ENCODE assay signal across 27 cellular contexts in the genomic region with DNA sequence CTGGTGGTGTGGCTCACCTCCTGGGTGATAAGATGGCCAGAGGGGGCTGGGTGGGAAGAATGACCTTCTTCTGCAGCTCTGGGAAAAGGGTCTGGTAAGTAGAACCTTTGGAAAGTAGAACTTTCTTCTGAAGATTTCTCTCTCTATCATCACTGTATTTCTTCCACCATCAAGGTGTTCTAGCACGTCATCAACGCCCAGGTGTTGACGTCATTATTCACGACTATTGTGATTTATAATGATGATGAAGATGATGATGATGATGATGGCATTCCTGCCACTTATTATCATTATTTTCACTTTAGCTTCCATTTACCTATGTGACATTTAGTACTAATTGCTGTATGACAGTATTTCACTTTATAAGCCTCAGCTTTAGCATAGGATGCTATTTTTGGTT.
"Had no signal": no experiment of that assay in that cellular context is flagged by ENCODE, and none has a peak within 500 bp of the region (broad histone marks: within the 10 kb centered on the region; RNA-seq: fewer than 3 reads in every experiment).

No MANE protein-coding gene starts in this region.

- FAIRE-seq: urothelium cell line had no signal

- H3K9me3 ChIP-seq: testis, thoracic aorta, thyroid gland, tibial artery, transverse colon, upper lobe of left lung, upper lobe of right lung, vagina had no signal

- ATAC-seq: stimulated activated effector memory CD8-positive, alpha-beta T cell treated with anti-CD3 and anti-CD28 coated beads, Interleukin-12 subunit alpha, Interleukin-12 subunit beta, amount 100 ng/mL, for 72 hours; stimulated activated memory B cell treated with anti-CD40 and anti-IgM and Interleukin-4, amounts not matched to agents 10 μg/mL and 1 μg/mL and 100 μg/mL, for 72 hours; stimulated activated naive CD8-positive, alpha-beta T cell treated with anti-CD3 and anti-CD28 coated beads, Interleukin-15, amount 100 ng/mL, for 72 hours; stimulated activated naive CD8-positive, alpha-beta T cell treated with anti-CD3 and anti-CD28 coated beads, Interleukin-15, Interleukin-2, amounts not matched to agents 100 U/mL and 50 U/mL, for 24 hours; upper lobe of right lung had no signal

- H3K4me3 ChIP-seq: stomach, suprapubic skin, testis, thoracic aorta, thyroid gland, tibial artery, tibial nerve, transverse colon, upper lobe of left lung, upper lobe of right lung, uterus, vagina had no signal

- H3K36me3 ChIP-seq: stomach, suprapubic skin, thoracic aorta, thyroid gland, tibial artery, tibial nerve, transverse colon, upper lobe of left lung, upper lobe of right lung, uterus, vagina had no signal

- H3K27ac ChIP-seq: stomach, suprapubic skin, testis, thoracic aorta, thyroid gland, tibial artery, tibial nerve, transverse colon, upper lobe of left lung, upper lobe of right lung, uterus, vagina had no signal

- H3K27me3 ChIP-seq: stomach, suprapubic skin, testis, thyroid gland, tibial artery, tibial nerve, transverse colon, upper lobe of left lung, upper lobe of right lung, uterus, vagina had no signal

- DNase-seq: stimulated activated CD4-positive, alpha-beta T cell treated with anti-CD3 and anti-CD28 coated beads, Interleukin-2, amount 100 ng/mL, for 48 hours; stimulated activated CD4-positive, alpha-beta T cell treated with anti-CD3 and anti-CD28 coated beads, Interleukin-4, amount 100 ng/mL, for 1 hour; stimulated activated CD4-positive, alpha-beta T cell treated with anti-CD3 and anti-CD28 coated beads, Interleukin-4, amount 100 ng/mL, for 24 hours; stimulated activated CD4-positive, alpha-beta T cell treated with anti-CD3 and anti-CD28 coated beads, Interleukin-4, amount 100 ng/mL, for 4 hours; stimulated activated CD8-positive, alpha-beta memory T cell treated with anti-CD3 and anti-CD28 coated beads, Interleukin-4, amount 100 ng/mL, for 48 hours; stimulated activated naive B cell treated with anti-CD40 and anti-IgM and Interleukin-4, amounts not matched to agents 10 μg/mL and 1 μg/mL and 100 μg/mL, for 72 hours; stimulated activated naive CD4-positive, alpha-beta T cell; stimulated activated naive CD4-positive, alpha-beta T cell treated with Interleukin-2 at 50 U/mL for 16 hours; stimulated activated naive CD8-positive, alpha-beta T cell treated with anti-CD3 and anti-CD28 coated beads, Interleukin-15, amount 100 ng/mL, for 72 hours; stimulated activated naive CD8-positive, alpha-beta T cell treated with anti-CD3 and anti-CD28 coated beads, Interleukin-15, Interleukin-2, amounts not matched to agents 100 U/mL and 50 U/mL, for 24 hours; stomach; substantia nigra; testis; thyroid gland; tibial artery; transverse colon; trophoblast cell; upper lobe of left lung; upper lobe of right lung; uterus had no signal

- H3K4me1 ChIP-seq: stomach, suprapubic skin, testis, thyroid gland, tibial artery, tibial nerve, transverse colon, upper lobe of left lung, upper lobe of right lung, uterus, vagina had no signal
